Comparison of ENCODE assay signal across 10 cellular contexts in genomic region chr3:30475038-30475808, GRCh38.
DNase-seq lines count a peak whose midpoint lies in the region; ATAC-seq and TF ChIP-seq lines count a peak whose summit lies in the region.
"Had no signal": no experiment of that assay in that cellular context is flagged by ENCODE, and none has a peak within 500 bp of the region (broad histone marks: within the 10 kb centered on the region; RNA-seq: fewer than 3 reads in every experiment).

No MANE protein-coding gene starts in this region.

- H3K27ac Mint-ChIP-seq in activated CD4-positive, alpha-beta memory T cell treated with anti-CD3 and anti-CD28 coated beads for 36 hours, result no peak overlapping the region
- no peak overlapping the region for H3K27ac Mint-ChIP-seq in activated CD4-positive, alpha-beta memory T cell treated with anti-CD3 and anti-CD28 coated beads, Interleukin-2, amount 10 ng/mL, durations not matched to agents 7 days and 5 days
- H3K27ac Mint-ChIP-seq in T-cell, result peak overlapping the region in 1 of 2 donors; percentile 26
- no peak overlapping the region for H3K27ac Mint-ChIP-seq in Caco-2 (ENCODE audit: unreplicated experiment)
- H3K27ac Mint-ChIP-seq: activated T-helper 2 cell treated with anti-CD3 and anti-CD28 coated beads, Interferon-gamma antibody, Interleukin-2, Interleukin-4, amounts not matched to agents 10 μg/mL and 5 μg/mL and 100 μg/mL, durations not matched to agents 14 hours and 24 hours and 36 hours had no signal

- H3K9me3 ChIP-seq in Caco-2, result no peaks in the 10 kb centered on the region

- no peak overlapping the region for H3K4me3 ChIP-seq in Caco-2 (ENCODE audit: low read depth, low read length)

- peak; percentile 14 for DNase-seq in activated CD4-positive, alpha-beta memory T cell treated with anti-CD3 and anti-CD28 coated beads for 36 hours
- DNase-seq in activated CD4-positive, alpha-beta memory T cell treated with anti-CD3 and anti-CD28 coated beads, Interleukin-2, amount 10 ng/mL, durations not matched to agents 7 days and 5 days, result no peak
- DNase-seq in T-cell (peak in 21 of 34 experiments; percentile 1 to 49 (median 13)), Caco-2 (no peak), NCI-H1436 (lab: John Stamatoyannopoulos, UW) (no peak), HT-29 (ENCODE audit: low spot score) (no peak)
- DNase-seq in stimulated activated CD4-positive, alpha-beta T cell treated with anti-CD3 and anti-CD28 coated beads, Interleukin-4, amount 100 ng/mL, for 1 hour, result peak; percentile 4
- DNase-seq: NK-92 treated with Interleukin-12 subunit alpha and Interleukin-12 subunit beta, amount 100 ng/mL, for 24 hours had no signal

- peaks cover 29% of the 10 kb centered on the region for H3K4me1 Mint-ChIP-seq in activated CD4-positive, alpha-beta memory T cell treated with anti-CD3 and anti-CD28 coated beads for 36 hours (ENCODE audit: low read depth)
- peaks cover 17% of the 10 kb centered on the region for H3K4me1 Mint-ChIP-seq in activated CD4-positive, alpha-beta memory T cell treated with anti-CD3 and anti-CD28 coated beads, Interleukin-2, amount 10 ng/mL, durations not matched to agents 7 days and 5 days
- peaks cover 27 to 44% (median 28%) of the 10 kb centered on the region in 3 donors for H3K4me1 Mint-ChIP-seq in T-cell
- H3K4me1 Mint-ChIP-seq in Caco-2 (ENCODE audit: low read depth, unreplicated experiment), result peaks cover 27% of the 10 kb centered on the region

- H3K36me3 Mint-ChIP-seq in activated CD4-positive, alpha-beta memory T cell treated with anti-CD3 and anti-CD28 coated beads for 36 hours, result no peaks in the 10 kb centered on the region
- H3K36me3 Mint-ChIP-seq in activated CD4-positive, alpha-beta memory T cell treated with anti-CD3 and anti-CD28 coated beads, Interleukin-2, amount 10 ng/mL, durations not matched to agents 7 days and 5 days (ENCODE audit: low read depth), result peaks cover 5% of the 10 kb centered on the region
- no peaks in the 10 kb centered on the region for H3K36me3 Mint-ChIP-seq in T-cell
- no peaks in the 10 kb centered on the region for H3K36me3 Mint-ChIP-seq in Caco-2 (ENCODE audit: insufficient read depth, unreplicated experiment)

- H3K36me3 ChIP-seq in Caco-2 (ENCODE audit: control insufficient read depth, insufficient read depth, low read length), result no peaks in the 10 kb centered on the region

- H3K27me3 ChIP-seq in Caco-2 (replicated peaks; ENCODE audit: control insufficient read depth, insufficient read depth, low read length), result no peaks in the 10 kb centered on the region

- POLR2A ChIA-PET in activated CD4-positive, alpha-beta memory T cell treated with anti-CD3 and anti-CD28 coated beads for 36 hours (lab: Charles Lee), result no interaction called here
- POLR2A ChIA-PET in activated CD4-positive, alpha-beta memory T cell treated with anti-CD3 and anti-CD28 coated beads, Interleukin-2, amount 10 ng/mL, durations not matched to agents 7 days and 5 days (lab: Charles Lee), result no interaction called here
- POLR2A ChIA-PET in T-cell (lab: Charles Lee) (interaction anchor here in 1 of 2 donors (0.7 kb wide), 2 partner anchors 81 to 172 kb away, joined by 3 read pairs; no protein-coding TSS in a partner anchor), Caco-2 (lab: Charles Lee) (no interaction called here)

- peaks cover 12% of the 10 kb centered on the region for H3K9me3 Mint-ChIP-seq in activated CD4-positive, alpha-beta memory T cell treated with anti-CD3 and anti-CD28 coated beads for 36 hours
- H3K9me3 Mint-ChIP-seq in activated CD4-positive, alpha-beta memory T cell treated with anti-CD3 and anti-CD28 coated beads, Interleukin-2, amount 10 ng/mL, durations not matched to agents 7 days and 5 days, result peaks cover 12% of the 10 kb centered on the region
- H3K9me3 Mint-ChIP-seq in T-cell (no peaks in the 10 kb centered on the region), Caco-2 (ENCODE audit: unreplicated experiment) (peaks cover 33% of the 10 kb centered on the region)

- ATAC-seq in HG02610 (IDR thresholded peaks at IDR 0.05; ENCODE audit: unreplicated experiment) (peak; percentile 94), T-cell (replicated peaks in 1 of 4) (peak; percentile 70 to 98 (median 83))

- CTCF ChIA-PET in activated CD4-positive, alpha-beta memory T cell treated with anti-CD3 and anti-CD28 coated beads for 36 hours (lab: Charles Lee), result interaction anchor here (0.6 to 1.4 kb wide), 3 partner anchors 64 to 218 kb away, joined by 3 read pairs; no protein-coding TSS in a partner anchor
- CTCF ChIA-PET in activated CD4-positive, alpha-beta memory T cell treated with anti-CD3 and anti-CD28 coated beads, Interleukin-2, amount 10 ng/mL, durations not matched to agents 7 days and 5 days (lab: Charles Lee), result no interaction called here
- CTCF ChIA-PET in T-cell (lab: Charles Lee), result interaction anchor here in 1 of 2 donors (0.9 to 1.2 kb wide), 2 partner anchors 154 to 155 kb away, joined by 3 read pairs; no protein-coding TSS in a partner anchor
- CTCF ChIA-PET in Caco-2 (lab: Charles Lee), result no interaction called here

- intact Hi-C loops in activated CD4-positive, alpha-beta memory T cell treated with anti-CD3 and anti-CD28 coated beads for 36 hours (cut with micrococcal nuclease), result loop anchor here (2.0 to 5.0 kb wide), 2 partner anchors 26 to 123 kb away; no protein-coding TSS in a partner anchor
- intact Hi-C loops in Caco-2 (cut with micrococcal nuclease; ENCODE audit: unreplicated experiment), result no loop called here

- H3K4me3 Mint-ChIP-seq in activated CD4-positive, alpha-beta memory T cell treated with anti-CD3 and anti-CD28 coated beads for 36 hours, result no peak overlapping the region
- H3K4me3 Mint-ChIP-seq in activated CD4-positive, alpha-beta memory T cell treated with anti-CD3 and anti-CD28 coated beads, Interleukin-2, amount 10 ng/mL, durations not matched to agents 7 days and 5 days, result no peak overlapping the region
- H3K4me3 Mint-ChIP-seq in T-cell, result peak overlapping the region in 1 of 3 donors; percentile 5
- no peak overlapping the region for H3K4me3 Mint-ChIP-seq in Caco-2 (ENCODE audit: unreplicated experiment)

- no TSS peak for BruUV-seq in Caco-2 (replicated peaks; lab: Mats Ljungman, UMichigan)

- no peak for TF ChIP-seq CTCF in Caco-2 (IDR thresholded peaks at IDR 0.05; ENCODE audit: insufficient read depth in 1 of 2, low read depth in 1 of 2, low read length in 1 of 2, severe bottlenecking in 1 of 2, unreplicated experiment in 1 of 2)

- no peaks in the 10 kb centered on the region; the same call in none of the 2 replicates for H3K4me1 ChIP-seq in Caco-2

- H3K27me3 Mint-ChIP-seq in activated CD4-positive, alpha-beta memory T cell treated with anti-CD3 and anti-CD28 coated beads for 36 hours, result no peaks in the 10 kb centered on the region
- H3K27me3 Mint-ChIP-seq in activated CD4-positive, alpha-beta memory T cell treated with anti-CD3 and anti-CD28 coated beads, Interleukin-2, amount 10 ng/mL, durations not matched to agents 7 days and 5 days, result no peaks in the 10 kb centered on the region
- H3K27me3 Mint-ChIP-seq in T-cell (no peaks in the 10 kb centered on the region), Caco-2 (ENCODE audit: insufficient read depth, unreplicated experiment) (no peaks in the 10 kb centered on the region)

Comparison
In these comparisons a context has a peak if more than half of its experiments do, and no peak if none do; other contexts are left out.
1. DNase-seq: peak in activated CD4-positive, alpha-beta memory T cell treated with anti-CD3 and anti-CD28 coated beads for 36 hours (single experiment), T-cell (21 of 34) and stimulated activated CD4-positive, alpha-beta T cell treated with anti-CD3 and anti-CD28 coated beads, Interleukin-4, amount 100 ng/mL, for 1 hour (single experiment); none in activated CD4-positive, alpha-beta memory T cell treated with anti-CD3 and anti-CD28 coated beads, Interleukin-2, amount 10 ng/mL, durations not matched to agents 7 days and 5 days (single experiment), Caco-2 (0 of 2), NCI-H1436 (single experiment) and HT-29 (single experiment).